Comparison of ENCODE assay signal across 8 cellular contexts in the genomic region with DNA sequence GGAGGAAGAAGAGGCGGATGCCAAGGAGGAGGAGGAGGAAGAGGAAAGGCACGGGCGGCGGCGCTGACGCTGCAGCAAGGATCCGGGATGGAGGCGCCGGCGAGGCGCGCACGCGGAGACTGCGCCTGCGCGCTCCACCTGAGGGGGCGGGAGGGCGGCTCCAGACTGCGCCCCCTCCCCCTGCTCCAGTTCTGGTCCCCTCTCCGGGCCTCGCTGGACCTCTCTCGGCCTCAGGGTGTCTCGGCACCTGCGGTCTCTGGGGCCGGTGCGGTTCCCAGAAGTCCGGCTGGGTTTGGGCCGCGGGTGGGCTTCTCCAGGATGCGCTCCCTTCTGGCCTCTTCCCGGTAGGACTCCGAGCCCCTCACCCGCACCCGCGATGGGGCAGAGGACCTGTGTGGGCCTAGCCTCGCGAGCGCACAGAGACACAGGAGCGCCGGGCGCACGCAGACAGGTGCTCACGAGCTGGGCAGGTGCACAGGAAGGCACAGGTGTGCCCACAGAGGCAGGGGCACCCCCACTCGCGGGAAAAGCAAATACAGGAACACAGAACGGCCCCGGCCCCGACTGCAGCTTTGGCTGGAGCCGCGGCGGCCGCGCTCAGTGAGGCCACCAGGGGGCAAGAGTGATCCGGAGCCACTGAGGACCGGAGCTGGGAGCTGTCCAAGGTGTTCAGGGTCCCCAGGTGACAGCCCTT. TPM values are rescaled to one million over a fixed set of nuclear protein-coding genes. Genes with fewer than 3 reads are reported as not detected.
A peak's percentile ranks its signal among the peaks of the same experiment; 100 is the strongest.
DNase-seq lines count a peak whose midpoint lies in the region; ATAC-seq and TF ChIP-seq lines count a peak whose summit lies in the region.

A gene with protein sequence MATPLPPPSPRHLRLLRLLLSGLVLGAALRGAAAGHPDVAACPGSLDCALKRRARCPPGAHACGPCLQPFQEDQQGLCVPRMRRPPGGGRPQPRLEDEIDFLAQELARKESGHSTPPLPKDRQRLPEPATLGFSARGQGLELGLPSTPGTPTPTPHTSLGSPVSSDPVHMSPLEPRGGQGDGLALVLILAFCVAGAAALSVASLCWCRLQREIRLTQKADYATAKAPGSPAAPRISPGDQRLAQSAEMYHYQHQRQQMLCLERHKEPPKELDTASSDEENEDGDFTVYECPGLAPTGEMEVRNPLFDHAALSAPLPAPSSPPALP (minus strand): TSS at position 84 of the 694 bp plus-strand sequence. CDS start 188 bp downstream, outside the sequence.

- peak; percentile 43 for ATAC-seq in RWPE2 (ENCODE audit: low read depth)
- peak; percentile 42 for ATAC-seq in foreskin keratinocyte
- no peak for ATAC-seq in GM21360 (IDR thresholded peaks at IDR 0.05; ENCODE audit: unreplicated experiment)

- no peak within 1 kb of the TSS for H3K27ac Mint-ChIP-seq in neural progenitor cell

- TF ChIP-seq CTCF in RWPE2 (IDR thresholded peaks at IDR 0.05; ENCODE audit: poor library complexity, severe bottlenecking) (peak; percentile 93), foreskin keratinocyte (conservative IDR thresholded peaks at IDR 0.05) (peak; percentile 87), neural progenitor cell (IDR thresholded peaks at IDR 0.05) (peak; percentile 83)

- peaks cover 32% of the 10 kb centered on the region for H3K27me3 Mint-ChIP-seq in neural progenitor cell (ENCODE audit: insufficient read depth, low read depth)

- H3K9me3 ChIP-seq in Karpas-422 (ENCODE audit: low read length) (no peaks in the 10 kb centered on the region), RWPE2 (ENCODE audit: severe bottlenecking) (no peaks in the 10 kb centered on the region), neural progenitor cell (ENCODE audit: low read depth) (no peaks in the 10 kb centered on the region), stomach smooth muscle (ENCODE audit: control insufficient read depth in 2 of 2, low read length in 2 of 2) (no peaks in the 10 kb centered on the region)

- H3K4me2 ChIP-seq in Karpas-422 (ENCODE audit: low read depth, low read length, poor library complexity, severe bottlenecking) (no peak within 1 kb of the TSS), neural progenitor cell (peak within 1 kb of the TSS; percentile 96)

- H3K4me3 Mint-ChIP-seq in neural progenitor cell = peak within 1 kb of the TSS; percentile 87

- H3K27me3 ChIP-seq in Karpas-422 (ENCODE audit: low read length) (no peaks in the 10 kb centered on the region), RWPE2 (ENCODE audit: insufficient read depth, poor library complexity, severe bottlenecking) (no peaks in the 10 kb centered on the region), foreskin keratinocyte (peaks cover 61% of the 10 kb centered on the region), neural progenitor cell (peaks cover 69% of the 10 kb centered on the region), stomach smooth muscle (ENCODE audit: control insufficient read depth in 1 of 2, insufficient read depth in 2 of 2, low read length in 2 of 2) (peaks cover 31 to 39% of the 10 kb centered on the region in 2 donors)

- H2AFZ ChIP-seq in Karpas-422 (ENCODE audit: low read length) = no peak within 1 kb of the TSS
- H2AFZ ChIP-seq in neural progenitor cell (replicated peaks) = peak within 1 kb of the TSS; percentile 95

- H3K79me2 ChIP-seq in Karpas-422 (ENCODE audit: low read length) (no peaks in the 10 kb centered on the region), neural progenitor cell (ENCODE audit: low read depth) (no peaks in the 10 kb centered on the region)

- no peaks in the 10 kb centered on the region for H3K9me2 ChIP-seq in Karpas-422 (replicated peaks; ENCODE audit: insufficient read depth, low read length)

- H3K4me1 ChIP-seq in Karpas-422 (ENCODE audit: low read length) (peaks cover 8% of the 10 kb centered on the region), RWPE2 (ENCODE audit: insufficient read depth, poor library complexity, severe bottlenecking) (no peaks in the 10 kb centered on the region), foreskin keratinocyte (no peaks in the 10 kb centered on the region), neural progenitor cell (peaks cover 6% of the 10 kb centered on the region), stomach smooth muscle (ENCODE audit: control insufficient read depth, insufficient read depth, low read length) (peaks cover 29% of the 10 kb centered on the region)

- H4K20me1 ChIP-seq in Karpas-422 (ENCODE audit: insufficient read depth, low read depth, low read length) (no peaks in the 10 kb centered on the region), neural progenitor cell (ENCODE audit: low read depth) (peaks cover 63% of the 10 kb centered on the region)

- H3K4me3 ChIP-seq in Karpas-422 (ENCODE audit: low read length) (no peak within 1 kb of the TSS), RWPE2 (ENCODE audit: severe bottlenecking) (peak within 1 kb of the TSS; percentile 67), neural progenitor cell (peak within 1 kb of the TSS; percentile 72), stomach smooth muscle (ENCODE audit: low read length in 2 of 2) (peak within 1 kb of the TSS; percentile 69 to 78)

- H3F3A ChIP-seq in neural progenitor cell (ENCODE audit: low read depth) = peaks cover 5% of the 10 kb centered on the region

- H3K4me1 Mint-ChIP-seq in neural progenitor cell = peaks cover 4% of the 10 kb centered on the region

- no peaks in the 10 kb centered on the region for H3K9me3 Mint-ChIP-seq in neural progenitor cell

- no peaks in the 10 kb centered on the region for H3K36me3 Mint-ChIP-seq in neural progenitor cell

- DNase-seq in EL = peak; percentile 68
- peak; percentile 91 for DNase-seq in Karpas-422
- DNase-seq in RWPE2 (ENCODE audit: low spot score) = no peak
- DNase-seq in activated naive CD4-positive, alpha-beta T cell (lab: John Stamatoyannopoulos, UW) = peak; percentile 37 to 75 (median 55)
- peak in 1 of 2 donors; percentile 38 for DNase-seq in foreskin keratinocyte
- DNase-seq in neural progenitor cell (ENCODE audit: low spot score) = peak; percentile 95

- H3K27ac ChIP-seq in Karpas-422 (ENCODE audit: low read length) = no peak within 1 kb of the TSS
- H3K27ac ChIP-seq in RWPE2 (ENCODE audit: poor library complexity, severe bottlenecking) = peak within 1 kb of the TSS; percentile 14
- H3K27ac ChIP-seq in foreskin keratinocyte = no peak within 1 kb of the TSS
- H3K27ac ChIP-seq in neural progenitor cell = no peak within 1 kb of the TSS
- peak within 1 kb of the TSS; percentile 24 for H3K27ac ChIP-seq in stomach smooth muscle (ENCODE audit: low read length)

- H3K9ac ChIP-seq in Karpas-422 (ENCODE audit: low read length) = no peak within 1 kb of the TSS
- no peak within 1 kb of the TSS for H3K9ac ChIP-seq in neural progenitor cell
- peak within 1 kb of the TSS; percentile 59 to 66 for H3K9ac ChIP-seq in stomach smooth muscle (ENCODE audit: low read length in 2 of 2)

- no peaks in the 10 kb centered on the region for H3K36me3 ChIP-seq in Karpas-422 (ENCODE audit: insufficient read depth, low read length)
- H3K36me3 ChIP-seq in RWPE2 (ENCODE audit: low read depth) = no peaks in the 10 kb centered on the region
- no peaks in the 10 kb centered on the region for H3K36me3 ChIP-seq in neural progenitor cell
- H3K36me3 ChIP-seq in stomach smooth muscle (ENCODE audit: control insufficient read depth in 2 of 2, insufficient read depth in 2 of 2, low read length in 2 of 2) = no peaks in the 10 kb centered on the region

RNA-seq across cellular contexts. Expression of the gene that starts here (rescaled TPM):
- total RNA-seq in Karpas-422 (2014; rRNA removed; shearing (Covaris generic); ENCODE audit: low replicate concordance) = not detected in 2 replicates
- total RNA-seq in foreskin keratinocyte (7.3 and 9.0 TPM in 2 replicates), neural progenitor cell (ENCODE audit: low replicate concordance) (3.8 and 31.3 TPM in 2 replicates)
- 11.5 and 17.3 TPM in 2 replicates for polyA plus RNA-seq in foreskin keratinocyte

Comparison
In these comparisons a context has a peak if more than half of its experiments do, and no peak if none do; other contexts are left out.
1. Peak in DNase-seq in Karpas-422; RNA of the gene not detected or under 1 TPM.
2. H3K27ac ChIP-seq: peak in RWPE2 (single experiment) and stomach smooth muscle (single experiment); none in Karpas-422 (single experiment), foreskin keratinocyte (single experiment) and neural progenitor cell (single experiment).
3. H3K9ac ChIP-seq: peak in stomach smooth muscle (2 of 2); none in Karpas-422 (single experiment) and neural progenitor cell (single experiment).
4. Peak in every context shown above with its lines, with median percentiles within 50 percentile points of each other: CTCF ChIP-seq.